ENCODE assay signal across 1 cellular context in genomic region chr6:131917318-131917717, GRCh38.
TF ChIP-seq lines count a peak whose summit lies in the region.

No MANE protein-coding gene starts in this region.

TF ChIP-seq in HepG2, 621 proteins besides CTCF, POLR2A, EP300 and RAD21 (continued from another document):
- TF ChIP-seq SOX13 (IDR thresholded peaks at IDR 0.05) = no peak
- no peak for TF ChIP-seq SOX13 (CRISPR knock-in tag; conservative IDR thresholded peaks at IDR 0.05 in 1 of 2, IDR thresholded peaks at IDR 0.05 in 1 of 2)
